16 cellular contexts compared by ENCODE assay signal in the genomic region with DNA sequence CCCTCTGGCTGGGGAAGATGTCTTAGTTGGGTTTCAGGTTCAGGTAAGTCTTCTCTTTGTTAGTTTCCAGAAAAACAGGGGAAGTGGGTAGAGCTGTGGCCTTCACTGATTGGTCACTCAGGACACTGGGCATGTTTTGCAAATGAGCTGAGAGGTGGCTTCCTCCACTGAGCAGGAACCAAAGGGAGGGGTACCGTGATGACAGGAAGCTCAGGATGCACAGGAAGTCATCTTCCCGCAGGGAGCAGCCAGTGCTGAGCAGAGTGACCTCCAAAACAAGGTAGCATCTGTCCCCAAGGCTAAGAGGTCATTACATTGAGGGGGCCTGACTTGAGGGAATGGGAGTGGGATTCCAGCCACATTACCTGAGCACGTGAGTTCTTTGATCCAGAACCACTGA. TPM values are rescaled to one million over a fixed set of nuclear protein-coding genes. Genes with fewer than 3 reads are reported as not detected.
DNase-seq lines count a peak whose midpoint lies in the region; ATAC-seq and TF ChIP-seq lines count a peak whose summit lies in the region.
"Had no signal": no experiment of that assay in that cellular context is flagged by ENCODE, and none has a peak within 500 bp of the region (broad histone marks: within the 10 kb centered on the region; RNA-seq: fewer than 3 reads in every experiment).

No MANE protein-coding gene starts in this region.

- H3K36me3 Mint-ChIP-seq in Calu3 (ENCODE audit: insufficient read depth, unreplicated experiment): peaks cover 53% of the 10 kb centered on the region

- no peak overlapping the region for H3K4me3 ChIP-seq in esophagus squamous epithelium
- H3K4me3 ChIP-seq: right lobe of liver had no signal

- no peak for TF ChIP-seq CTCF in 22Rv1 (IDR thresholded peaks at IDR 0.05)
- no peak for TF ChIP-seq CTCF in Calu3 (IDR thresholded peaks at IDR 0.05; ENCODE audit: unreplicated experiment)
- TF ChIP-seq CTCF in RWPE1 (conservative IDR thresholded peaks at IDR 0.05; ENCODE audit: low read depth): no peak
- no peak for TF ChIP-seq CTCF in esophagus squamous epithelium (IDR thresholded peaks at IDR 0.05)

- H3K9me3 ChIP-seq in esophagus squamous epithelium: no peaks in the 10 kb centered on the region
- H3K9me3 ChIP-seq: right lobe of liver had no signal

- DNase-seq in Calu3: no peak
- no peak for DNase-seq in RWPE1 (ENCODE audit: low spot score)
- DNase-seq in esophagus squamous epithelium (lab: John Stamatoyannopoulos, UW): no peak
- no peak for DNase-seq in stimulated activated CD4-positive, alpha-beta T cell treated with anti-CD3 and anti-CD28 coated beads, Interleukin-4, amount 100 ng/mL, for 1 hour
- no peak for DNase-seq in ecto neural progenitor cell (ENCODE audit: low spot score)
- DNase-seq in stimulated activated CD4-positive, alpha-beta T cell treated with anti-CD3 and anti-CD28 coated beads, Interleukin-15, amount 100 ng/mL, for 24 hours: no peak
- DNase-seq: activated effector memory CD4-positive, alpha-beta T cell treated with anti-CD3 and anti-CD28 coated beads, Interleukin-2, amount 50 U/mL, for 16 hours; cerebellar nuclear complex; NCI-H1092 treated with DMSO at 0.1 percent for 48 hours; NCI-H510A treated with DMSO at 0.1 percent for 48 hours; SIG-M5; WERI-Rb-1 had no signal

- ATAC-seq in GM19397 (IDR thresholded peaks at IDR 0.05; ENCODE audit: unreplicated experiment): no peak
- ATAC-seq: right lobe of liver had no signal

- CTCF ChIA-PET in Calu3 (lab: Charles Lee): no interaction called here
- CTCF ChIA-PET in RWPE1 (lab: Yijun Ruan, JAX): interaction anchor here (0.7 kb wide), 1 partner anchor 12 kb away, joined by 3 read pairs; no protein-coding TSS in a partner anchor

- TF ChIP-seq POLR2A in esophagus squamous epithelium (IDR thresholded peaks at IDR 0.05): no peak

- peaks cover 28 to 91% (median 48%) of the 10 kb centered on the region in 3 donors for H3K4me1 ChIP-seq in esophagus squamous epithelium

- POLR2A ChIA-PET in RWPE1 (lab: Yijun Ruan, JAX; ENCODE audit: low non-redundant PET): no interaction called here

- no peak overlapping the region for H3K4me3 Mint-ChIP-seq in Calu3 (ENCODE audit: low read depth, unreplicated experiment)

- H3K27me3 Mint-ChIP-seq in Calu3 (ENCODE audit: unreplicated experiment): no peaks in the 10 kb centered on the region

- no peaks in the 10 kb centered on the region for H3K27me3 ChIP-seq in esophagus squamous epithelium
- H3K27me3 ChIP-seq: right lobe of liver had no signal

- H3K4me1 Mint-ChIP-seq in Calu3 (ENCODE audit: low read depth, unreplicated experiment): peaks cover 33% of the 10 kb centered on the region

- intact Hi-C loops in Calu3 (cut with micrococcal nuclease; ENCODE audit: unreplicated experiment): no loop called here
- intact Hi-C loops in esophagus squamous epithelium (cut with DNase I): no loop called here

- H3K27ac ChIP-seq in 22Rv1 (0 out of 2 replicates have a peak overlapping the region, but pooled peaks have one; percentile 7), RWPE1 (peak overlapping the region; percentile 100), esophagus squamous epithelium (peak overlapping the region; percentile 28 to 94 (median 90))
- H3K27ac ChIP-seq: right lobe of liver, WERI-Rb-1 had no signal

- 51 to 86% methylated on average over 1 to 3 of the region's 3 CpGs for WGBS in esophagus squamous epithelium, 2 donors

- H3K36me3 ChIP-seq in esophagus squamous epithelium: peaks cover 5 to 29% (median 15%) of the 10 kb centered on the region in 3 donors
- H3K36me3 ChIP-seq: right lobe of liver had no signal

- H3K27ac Mint-ChIP-seq in Calu3 (ENCODE audit: unreplicated experiment): peak overlapping the region; percentile 17

- no peaks in the 10 kb centered on the region for H3K9me3 Mint-ChIP-seq in Calu3 (ENCODE audit: low read depth, unreplicated experiment)

- BruUV-seq in Calu3 (replicated peaks; lab: Mats Ljungman, UMichigan): no TSS peak

RNA-seq across cellular contexts. Expression of a gene that starts 5.6 kb away (rescaled TPM):
- total RNA-seq in Calu3 (2022) (56.6 and 58.2 TPM in 2 replicates), esophagus squamous epithelium (10 to 100 TPM; 81.7 to 97.5 (median 88.4) TPM)

RNA-seq across cellular contexts. Expression of a gene that starts 16.2 kb away (rescaled TPM):
- 18.6 and 19.8 TPM in 2 replicates for total RNA-seq in Calu3 (2022)
- 1 to 10 TPM; 4.0 to 9.1 (median 5.3) TPM for total RNA-seq in esophagus squamous epithelium

RNA-seq across cellular contexts. Expression of a gene that starts 28.3 kb away (rescaled TPM):
- total RNA-seq in Calu3 (2022) (479 and 546 TPM in 2 replicates), esophagus squamous epithelium (100 to 1,000 TPM in 3 of 4 donors, 10 to 100 TPM in 1; 82.2 to 249 (median 196) TPM)

RNA-seq across cellular contexts. Expression of a gene that starts 38.2 kb away (rescaled TPM):
- total RNA-seq in Calu3 (2022): 124 and 187 TPM in 2 replicates
- 10 to 100 TPM; 13.4 to 22.9 (median 17.4) TPM for total RNA-seq in esophagus squamous epithelium
- total RNA-seq: H4 had no signal

RNA-seq across cellular contexts. Expression of a gene that starts 56.8 kb away (rescaled TPM):
- total RNA-seq in Calu3 (2022): 401 and 429 TPM in 2 replicates
- 100 to 1,000 TPM in 1 of 4 donors, 10 to 100 TPM in 3; 49.5 to 110 (median 69.5) TPM for total RNA-seq in esophagus squamous epithelium

Comparison
In these comparisons a context has a peak if more than half of its experiments do, and no peak if none do; other contexts are left out.
1. H3K27ac ChIP-seq: peak in every context shown above with its lines; median percentile 100 in RWPE1; 90 in esophagus squamous epithelium; 7 in 22Rv1.